In genomic region chr12:116551952-116552749, GRCh38 we compare ENCODE assay signal across 9 cellular contexts. TPM values are rescaled to one million over a fixed set of nuclear protein-coding genes. Genes with fewer than 3 reads are reported as not detected.
DNase-seq lines count a peak whose midpoint lies in the region; ATAC-seq and TF ChIP-seq lines count a peak whose summit lies in the region.
"Had no signal": no experiment of that assay in that cellular context is flagged by ENCODE, and none has a peak within 500 bp of the region (broad histone marks: within the 10 kb centered on the region; RNA-seq: fewer than 3 reads in every experiment).

No MANE protein-coding gene starts in this region.

- no peaks in the 10 kb centered on the region for H3K27me3 ChIP-seq in ACC112 (ENCODE audit: insufficient read depth, low read length)
- H3K27me3 ChIP-seq: pancreas had no signal

- H3K4me3 Mint-ChIP-seq in HFFc6, result no peak overlapping the region

- DNase-seq in HFFc6 (peak; percentile 33), inferior parietal cortex (ENCODE audit: extremely low spot score) (peak; percentile 45), NCI-H748 (lab: John Stamatoyannopoulos, UW; ENCODE audit: unreplicated experiment) (no peak), substantia nigra (lab: John Stamatoyannopoulos, UW) (no peak)
- DNase-seq: pancreas had no signal

- H3K9me3 Mint-ChIP-seq in HFFc6, result no peaks in the 10 kb centered on the region

- no peak overlapping the region for H2AFZ ChIP-seq in ACC112 (ENCODE audit: low read length, unreplicated experiment)

- no peaks in the 10 kb centered on the region for H3K79me2 ChIP-seq in ACC112 (ENCODE audit: control insufficient read depth, insufficient read depth, low read length, unreplicated experiment)

- ATAC-seq in HG02938 (IDR thresholded peaks at IDR 0.05; ENCODE audit: unreplicated experiment), result no peak
- no peak for ATAC-seq in HG02885 (IDR thresholded peaks at IDR 0.05; ENCODE audit: poor library complexity, unreplicated experiment)

- TF ChIP-seq CTCF in HFFc6 (IDR thresholded peaks at IDR 0.05), result no peak

- H3K36me3 ChIP-seq in ACC112 (ENCODE audit: insufficient read depth, low read length), result no peaks in the 10 kb centered on the region
- H3K36me3 ChIP-seq: pancreas had no signal

- H3K4me1 ChIP-seq in ACC112 (ENCODE audit: control insufficient read depth, insufficient read depth, low read length, unreplicated experiment), result peaks cover 5% of the 10 kb centered on the region
- H3K4me1 ChIP-seq: pancreas had no signal

- H3K27ac ChIP-seq in ACC112 (ENCODE audit: low read depth, low read length), result peak overlapping the region; percentile 54
- peak overlapping the region; percentile 65 for H3K27ac ChIP-seq in angular gyrus (ENCODE audit: low read depth, low read length)
- H3K27ac ChIP-seq in substantia nigra (ENCODE audit: low read depth, low read length, poor library complexity, severe bottlenecking), result no peak overlapping the region
- H3K27ac ChIP-seq: pancreas had no signal

- no peaks in the 10 kb centered on the region for H3K36me3 Mint-ChIP-seq in HFFc6 (ENCODE audit: low read depth)

- H3K4me3 ChIP-seq in ACC112 (ENCODE audit: low read depth, low read length), result no peak overlapping the region
- H3K4me3 ChIP-seq: pancreas had no signal

- H3K27me3 Mint-ChIP-seq in HFFc6 (ENCODE audit: insufficient read depth), result peaks cover 2% of the 10 kb centered on the region; the same call in 1 of the 2 replicates

- no peak overlapping the region for H3K27ac Mint-ChIP-seq in HFFc6

- H3K4me1 Mint-ChIP-seq in HFFc6 (ENCODE audit: low read depth), result peaks cover 16% of the 10 kb centered on the region

RNA-seq across cellular contexts. Expression of gene MAP1LC3B2, which starts 7.0 kb away (rescaled TPM):
- total RNA-seq in HFFc6 (2021; fragmentation: NEBNext Ultra II Directional; extraction: Animal tissue kit (Norgen Biotek cat#: 25700)), result 1 to 10 TPM; 1.7 to 3.7 (median 2.9) TPM

Comparison
In these comparisons a context has a peak if more than half of its experiments do, and no peak if none do; other contexts are left out.
1. DNase-seq: peak in HFFc6 (single experiment) and inferior parietal cortex (single experiment); none in NCI-H748 (single experiment) and substantia nigra (0 of 49).